ENCODE assay signal across 16 cellular contexts in the genomic region with DNA sequence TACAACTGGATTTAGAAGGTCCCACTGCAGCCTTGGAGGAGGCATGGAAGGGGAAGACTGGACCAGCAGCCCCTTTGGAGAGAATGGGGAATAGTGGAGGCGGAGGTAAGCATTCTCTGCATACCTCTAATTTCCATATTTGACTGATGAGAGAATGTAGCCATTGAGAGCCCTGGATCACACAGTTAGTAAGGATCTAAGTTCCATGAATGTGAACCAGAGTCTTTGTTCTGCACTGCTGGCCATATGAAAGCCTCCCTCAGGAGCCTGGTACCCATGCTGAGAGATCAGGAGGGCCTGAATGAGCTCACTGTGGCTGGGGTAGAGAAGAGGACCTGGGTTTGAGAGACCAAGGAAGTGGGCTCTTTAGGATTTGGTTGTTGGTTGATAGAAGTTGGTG.
A peak's percentile ranks its signal among the peaks of the same experiment; 100 is the strongest.
DNase-seq lines count a peak whose midpoint lies in the region; FAIRE-seq and TF ChIP-seq lines count a peak whose summit lies in the region.
"Had no signal": no experiment of that assay in that cellular context is flagged by ENCODE, and none has a peak within 500 bp of the region (broad histone marks: within the 10 kb centered on the region; RNA-seq: fewer than 3 reads in every experiment).

No MANE protein-coding gene starts in this region.

- H3K4me1 Mint-ChIP-seq in H9 (peaks cover 26 to 29% of the 10 kb centered on the region in 2 experiments), nephron progenitor cell (peaks cover 18% of the 10 kb centered on the region)
- no peaks in the 10 kb centered on the region for H3K4me1 Mint-ChIP-seq in activated T-helper 1 cell treated with anti-CD3 and anti-CD28 coated beads, Interleukin-12 subunit alpha, Interleukin-12 subunit beta, Interleukin-2, Interleukin-4 antibody, amounts not matched to agents 30 ng/mL and 10 ng/mL and 1 ng/mL, durations not matched to agents 14 hours and 24 hours and 36 hours (ENCODE audit: low read depth)
- H3K4me1 Mint-ChIP-seq: CD4-positive, CD25-positive, alpha-beta regulatory T cell had no signal

- peaks cover 7% of the 10 kb centered on the region; the same call in 1 of the 2 replicates for H3K4me1 ChIP-seq in H9 (ENCODE audit: insufficient read depth, low read length)
- peaks cover 4 to 8% (median 6%) of the 10 kb centered on the region in 4 experiments; a peak in 6 of 7 replicates for H3K4me1 ChIP-seq in H1 (replicated peaks in 1 of 4; ENCODE audit: control insufficient read depth in 3 of 4, insufficient read depth in 4 of 4, low read length in 3 of 4)
- peaks cover 3% of the 10 kb centered on the region for H3K4me1 ChIP-seq in iPS-18a (ENCODE audit: control insufficient read depth, low read depth, low read length)
- H3K4me1 ChIP-seq in suprapubic skin, result no peaks in the 10 kb centered on the region
- H3K4me1 ChIP-seq: BLaER1 treated with 17β-estradiol and CSF1 and Interleukin-3, amounts not matched to agents 10 nM and 100 nM; HAP-1 had no signal

- no peaks in the 10 kb centered on the region for H3K23me2 ChIP-seq in H9 (ENCODE audit: insufficient read length, low read depth, low read length, poor library complexity, severe bottlenecking)
- no peaks in the 10 kb centered on the region for H3K23me2 ChIP-seq in H1 (ENCODE audit: low read depth, low read length)

- DNase-seq in H9, result peak; percentile 75
- DNase-seq in H1 (ENCODE audit: low read depth in 1 of 2, low spot score in 2 of 2), result peak in 1 of 2 experiments; percentile 36
- no peak for DNase-seq in nephron progenitor cell
- DNase-seq in suprapubic skin (ENCODE audit: low spot score in 2 of 2), result no peak
- DNase-seq in activated T-helper 1 cell treated with anti-CD3 and anti-CD28 coated beads, Interleukin-12 subunit alpha, Interleukin-12 subunit beta, Interleukin-2, Interleukin-4 antibody, amounts not matched to agents 30 ng/mL and 10 ng/mL and 1 ng/mL, durations not matched to agents 14 hours and 24 hours and 36 hours (ENCODE audit: low spot score), result no peak
- no peak for DNase-seq in NCI-H2029 treated with DMSO at 0.1 percent for 48 hours (lab: John Stamatoyannopoulos, UW)
- DNase-seq: ACHN; CD4-positive, CD25-positive, alpha-beta regulatory T cell; DMS53; GM23248; IMR-90 had no signal

- peaks cover 0 to 17% (median 0%) of the 10 kb centered on the region in 3 experiments; a peak in 5 of 7 replicates for H3K36me3 Mint-ChIP-seq in H9 (ENCODE audit: insufficient read depth in 1 of 3, low read depth in 3 of 3)
- H3K36me3 Mint-ChIP-seq in nephron progenitor cell (ENCODE audit: low read depth), result peaks cover 47% of the 10 kb centered on the region
- H3K36me3 Mint-ChIP-seq in activated T-helper 1 cell treated with anti-CD3 and anti-CD28 coated beads, Interleukin-12 subunit alpha, Interleukin-12 subunit beta, Interleukin-2, Interleukin-4 antibody, amounts not matched to agents 30 ng/mL and 10 ng/mL and 1 ng/mL, durations not matched to agents 14 hours and 24 hours and 36 hours (ENCODE audit: low read depth), result no peaks in the 10 kb centered on the region
- H3K36me3 Mint-ChIP-seq: CD4-positive, CD25-positive, alpha-beta regulatory T cell had no signal

- H3K79me1 ChIP-seq in H9 (ENCODE audit: insufficient read depth, low read depth, low read length, poor library complexity, severe bottlenecking) (no peaks in the 10 kb centered on the region), H1 (ENCODE audit: low read depth, low read length) (no peaks in the 10 kb centered on the region)

- H3K27ac Mint-ChIP-seq in H9 (peak overlapping the region; percentile 70 to 94 (median 72); a peak in 6 of 7 replicates), nephron progenitor cell (peak overlapping the region; percentile 8)
- H3K27ac Mint-ChIP-seq in activated T-helper 1 cell treated with anti-CD3 and anti-CD28 coated beads, Interleukin-12 subunit alpha, Interleukin-12 subunit beta, Interleukin-2, Interleukin-4 antibody, amounts not matched to agents 30 ng/mL and 10 ng/mL and 1 ng/mL, durations not matched to agents 14 hours and 24 hours and 36 hours, result no peak overlapping the region
- H3K27ac Mint-ChIP-seq: CD4-positive, CD25-positive, alpha-beta regulatory T cell had no signal

- CTCF ChIA-PET in H1 (lab: Charles Lee; ENCODE audit: partially characterized antibody), result interaction anchor here (0.7 to 1.5 kb wide), 2 partner anchors 30 to 736 kb away, joined by 3 read pairs; no protein-coding TSS in a partner anchor

- intact Hi-C loops in activated T-helper 1 cell treated with anti-CD3 and anti-CD28 coated beads, Interleukin-12 subunit alpha, Interleukin-12 subunit beta, Interleukin-2, Interleukin-4 antibody, amounts not matched to agents 30 ng/mL and 10 ng/mL and 1 ng/mL, durations not matched to agents 14 hours and 24 hours and 36 hours (cut with micrococcal nuclease), result no loop called here

- FAIRE-seq in H1 (lab: Jason Lieb, UNC), result peak; percentile 97
- FAIRE-seq: GM18507, HTR-8/SVneo had no signal

- H3K27ac ChIP-seq in H9 (ENCODE audit: insufficient read length, low read depth, low read length) (no peak overlapping the region), H1 (ENCODE audit: low read depth, low read length) (no peak overlapping the region), iPS-18a (ENCODE audit: low read length) (no peak overlapping the region), suprapubic skin (no peak overlapping the region)
- H3K27ac ChIP-seq: BLaER1 treated with 17β-estradiol and CSF1 and Interleukin-3, amounts not matched to agents 10 nM and 100 nM; GM23248 had no signal

- H3K14ac ChIP-seq in H9 (ENCODE audit: insufficient read depth, low read length) (no peak overlapping the region), H1 (ENCODE audit: insufficient read length) (no peak overlapping the region)

- H4K8ac ChIP-seq in H9 (replicated peaks; ENCODE audit: insufficient read length, low read depth, low read length), result no peak overlapping the region
- no peak overlapping the region for H4K8ac ChIP-seq in H1 (ENCODE audit: extremely low read depth, insufficient read depth, low read length)

- TF ChIP-seq EP300 in H1 (IDR thresholded peaks at IDR 0.05; ENCODE audit: borderline replicate concordance in 1 of 2, low read depth in 2 of 2, low read length in 2 of 2), result peak in 1 of 2 experiments; percentile 68; a peak in 1 of 3 replicates
- no peak for TF ChIP-seq EP300 in suprapubic skin (IDR thresholded peaks at IDR 0.05)

- no peaks in the 10 kb centered on the region for H3K27me3 ChIP-seq in H9 (ENCODE audit: insufficient read depth, low read length)
- no peaks in the 10 kb centered on the region; a peak in 4 of 7 replicates for H3K27me3 ChIP-seq in H1 (replicated peaks in 1 of 4; ENCODE audit: control insufficient read depth in 3 of 4, extremely low read depth in 1 of 4, insufficient read depth in 3 of 4, low read length in 3 of 4)
- no peaks in the 10 kb centered on the region for H3K27me3 ChIP-seq in iPS-18a (ENCODE audit: control insufficient read depth, insufficient read depth, low read length)
- H3K27me3 ChIP-seq in suprapubic skin, result no peaks in the 10 kb centered on the region
- H3K27me3 ChIP-seq: BLaER1 treated with 17β-estradiol and CSF1 and Interleukin-3, amounts not matched to agents 10 nM and 100 nM had no signal

- H4K91ac ChIP-seq in H9 (ENCODE audit: insufficient read length, low read depth, low read length) (no peak overlapping the region), H1 (replicated peaks; ENCODE audit: insufficient read length, low read length) (no peak overlapping the region)

- H3K23ac ChIP-seq in H9 (ENCODE audit: insufficient read length, low read depth, low read length) (no peak overlapping the region), H1 (ENCODE audit: insufficient read length) (no peak overlapping the region)

- no CpG with 5 or more reads among the region's 1 CpG for WGBS in H9 (ENCODE audit: extremely low coverage, insufficient read length, low lambda C conversion rate)
- WGBS in H1 (ENCODE audit: extremely low coverage in 1 of 2, insufficient coverage in 1 of 2, insufficient read length in 1 of 2, insufficient replicate concordance in 2 of 2, low coverage in 1 of 2, low lambda C conversion rate in 2 of 2, missing lambda C conversion rate in 1 of 2), 2 experiments, result 53% methylated on average over 1 of the region's 1 CpG; no CpG with 5 or more reads in 1 of the 2 experiments
- WGBS in suprapubic skin, result 58% methylated on average over 1 of the region's 1 CpG

- TF ChIP-seq CTCF in H9 (conservative IDR thresholded peaks at IDR 0.05) (no peak), H1 (IDR thresholded peaks at IDR 0.05; ENCODE audit: control extremely low read depth in 1 of 3, insufficient read depth in 1 of 3, low read depth in 1 of 3, low read length in 3 of 3) (no peak), nephron progenitor cell (IDR thresholded peaks at IDR 0.05) (no peak), suprapubic skin (IDR thresholded peaks at IDR 0.05) (no peak)

- H2AFZ ChIP-seq in H9 (ENCODE audit: low read length) (no peak overlapping the region), H1 (ENCODE audit: low read length) (no peak overlapping the region)
- H2AFZ ChIP-seq: GM23248 had no signal

- H3K9ac ChIP-seq in H9 (ENCODE audit: extremely low read depth, insufficient read length, low read length) (no peak overlapping the region), H1 (replicated peaks in 1 of 4; ENCODE audit: extremely low read depth in 1 of 4, low read depth in 3 of 4, low read length in 3 of 4) (no peak overlapping the region), iPS-18a (ENCODE audit: low read length) (no peak overlapping the region)
- H3K9ac ChIP-seq: BLaER1 treated with 17β-estradiol and CSF1 and Interleukin-3, amounts not matched to agents 10 nM and 100 nM; GM23248 had no signal

- H3K4ac ChIP-seq in H9 (ENCODE audit: low read depth, low read length), result no peak overlapping the region
- no peak overlapping the region for H3K4ac ChIP-seq in H1 (replicated peaks; ENCODE audit: insufficient read length, low read depth, low read length)

- no peak overlapping the region for H2AK5ac ChIP-seq in H9 (ENCODE audit: insufficient read length, low read length)
- no peak overlapping the region for H2AK5ac ChIP-seq in H1 (ENCODE audit: low read depth, low read length)

- H3K36me3 ChIP-seq in H1 (ENCODE audit: control insufficient read depth in 2 of 4, insufficient read depth in 4 of 4, low read length in 3 of 4) (no peaks in the 10 kb centered on the region), iPS-18a (ENCODE audit: control insufficient read depth, low read depth, low read length) (no peaks in the 10 kb centered on the region), suprapubic skin (no peaks in the 10 kb centered on the region)
- H3K36me3 ChIP-seq: BLaER1 treated with 17β-estradiol and CSF1 and Interleukin-3, amounts not matched to agents 10 nM and 100 nM; HAP-1 had no signal

- TF ChIP-seq POLR2A in H1 (IDR thresholded peaks at IDR 0.05; ENCODE audit: control extremely low read depth in 1 of 2, low read depth in 2 of 2, low read length in 2 of 2), result no peak
- no peak for TF ChIP-seq POLR2A in suprapubic skin (IDR thresholded peaks at IDR 0.05)

- no peaks in the 10 kb centered on the region for H3K79me2 ChIP-seq in H9 (ENCODE audit: insufficient read depth, low read length)
- H3K79me2 ChIP-seq in H1 (ENCODE audit: control insufficient read depth in 1 of 2, insufficient read depth in 2 of 2, low read length in 2 of 2), result no peaks in the 10 kb centered on the region

- H3K56ac ChIP-seq in H9 (ENCODE audit: insufficient read length, low read depth, low read length) (no peak overlapping the region), H1 (replicated peaks; ENCODE audit: insufficient read length, low read depth, low read length) (no peak overlapping the region)

- H2BK120ac ChIP-seq in H9 (ENCODE audit: low read depth, low read length, poor library complexity, severe bottlenecking) (no peak overlapping the region), H1 (replicated peaks; ENCODE audit: low read depth, low read length) (no peak overlapping the region)

- POLR2A ChIA-PET in H1 (lab: Charles Lee; ENCODE audit: partially characterized antibody), result no interaction called here

- H3K4me3 Mint-ChIP-seq in H9 (peak overlapping the region; percentile 8 to 13; a peak in 4 of 5 replicates), nephron progenitor cell (no peak overlapping the region)
- H3K4me3 Mint-ChIP-seq in activated T-helper 1 cell treated with anti-CD3 and anti-CD28 coated beads, Interleukin-12 subunit alpha, Interleukin-12 subunit beta, Interleukin-2, Interleukin-4 antibody, amounts not matched to agents 30 ng/mL and 10 ng/mL and 1 ng/mL, durations not matched to agents 14 hours and 24 hours and 36 hours, result no peak overlapping the region
- H3K4me3 Mint-ChIP-seq: CD4-positive, CD25-positive, alpha-beta regulatory T cell had no signal

- H4K5ac ChIP-seq in H9 (ENCODE audit: insufficient read length, low read depth, low read length) (no peak overlapping the region), H1 (ENCODE audit: insufficient read length, low read depth, low read length) (no peak overlapping the region)

- H3K27me3 Mint-ChIP-seq in H9 (ENCODE audit: low read depth), result peaks cover 25% of the 10 kb centered on the region
- peaks cover 3% of the 10 kb centered on the region for H3K27me3 Mint-ChIP-seq in nephron progenitor cell (ENCODE audit: low read depth, poor library complexity)
- H3K27me3 Mint-ChIP-seq in activated T-helper 1 cell treated with anti-CD3 and anti-CD28 coated beads, Interleukin-12 subunit alpha, Interleukin-12 subunit beta, Interleukin-2, Interleukin-4 antibody, amounts not matched to agents 30 ng/mL and 10 ng/mL and 1 ng/mL, durations not matched to agents 14 hours and 24 hours and 36 hours (ENCODE audit: insufficient read depth), result no peaks in the 10 kb centered on the region

- H2BK5ac ChIP-seq in H9 (ENCODE audit: insufficient read length, low read length) (no peak overlapping the region), H1 (ENCODE audit: low read depth, low read length) (0 out of 2 replicates have a peak overlapping the region, but pooled peaks have one; percentile 44)

- H3K18ac ChIP-seq in H9 (ENCODE audit: insufficient read length, low read depth, low read length) (no peak overlapping the region), H1 (ENCODE audit: extremely low read depth, low read length) (no peak overlapping the region)

- H3K9me3 Mint-ChIP-seq in H9, result peaks cover 0 to 4% of the 10 kb centered on the region in 2 experiments; a peak in 3 of 5 replicates
- peaks cover 14% of the 10 kb centered on the region for H3K9me3 Mint-ChIP-seq in nephron progenitor cell
- peaks cover 3% of the 10 kb centered on the region for H3K9me3 Mint-ChIP-seq in activated T-helper 1 cell treated with anti-CD3 and anti-CD28 coated beads, Interleukin-12 subunit alpha, Interleukin-12 subunit beta, Interleukin-2, Interleukin-4 antibody, amounts not matched to agents 30 ng/mL and 10 ng/mL and 1 ng/mL, durations not matched to agents 14 hours and 24 hours and 36 hours

- H2BK20ac ChIP-seq in H9 (ENCODE audit: low read depth, low read length, poor library complexity, severe bottlenecking) (no peak overlapping the region), H1 (ENCODE audit: low read length) (no peak overlapping the region)

- H3K4me3 ChIP-seq in H1 (ENCODE audit: extremely low read depth in 1 of 4, insufficient read depth in 2 of 4, low read depth in 3 of 4, low read length in 4 of 4) (peak overlapping the region in 1 of 4 experiments; percentile 25; a peak in 1 of 8 replicates), iPS-18a (ENCODE audit: low read length) (peak overlapping the region; percentile 36), suprapubic skin (no peak overlapping the region)
- H3K4me3 ChIP-seq: BLaER1 treated with 17β-estradiol and CSF1 and Interleukin-3, amounts not matched to agents 10 nM and 100 nM; GM23248; HAP-1 had no signal

- H3T11ph ChIP-seq in H9 (ENCODE audit: low read length), result no peak overlapping the region

- TF ChIP-seq RAD21 in H1 (IDR thresholded peaks at IDR 0.05 in 1 of 2, conservative IDR thresholded peaks at IDR 0.05 in 1 of 2; ENCODE audit: low read depth in 2 of 2, low read length in 2 of 2), result no peak

- H2BK15ac ChIP-seq in H9 (ENCODE audit: low read depth, low read length) (no peak overlapping the region), H1 (ENCODE audit: low read length) (no peak overlapping the region)

- H3K4me2 ChIP-seq in H9 (ENCODE audit: insufficient read depth, insufficient read length, low read length) (peak overlapping the region; percentile 12), H1 (ENCODE audit: insufficient read depth in 1 of 2, low read depth in 2 of 2, low read length in 2 of 2) (peak overlapping the region; percentile 52 to 56)
- H3K4me2 ChIP-seq: BLaER1 treated with 17β-estradiol and CSF1 and Interleukin-3, amounts not matched to agents 10 nM and 100 nM had no signal

- H2BK12ac ChIP-seq in H9 (ENCODE audit: insufficient read length, low read depth, low read length) (no peak overlapping the region), H1 (ENCODE audit: low read depth, low read length) (peak overlapping the region; percentile 68; the same call in 1 of the 2 replicates)

- H3K9me3 ChIP-seq in H9 (ENCODE audit: control insufficient read depth, low read depth, low read length), result no peaks in the 10 kb centered on the region
- peaks cover 0 to 2% of the 10 kb centered on the region in 2 experiments; a peak in 2 of 4 replicates for H3K9me3 ChIP-seq in H1 (ENCODE audit: insufficient read depth in 2 of 2, low read depth in 1 of 2, low read length in 1 of 2)
- peaks cover 11% of the 10 kb centered on the region for H3K9me3 ChIP-seq in iPS-18a (ENCODE audit: control insufficient read depth, low read depth, low read length)
- H3K9me3 ChIP-seq in suprapubic skin, result no peaks in the 10 kb centered on the region
- H3K9me3 ChIP-seq: HAP-1 had no signal

- H4K20me1 ChIP-seq in H9 (ENCODE audit: control insufficient read depth, insufficient read depth, insufficient read length), result no peaks in the 10 kb centered on the region
- H4K20me1 ChIP-seq in H1 (replicated peaks in 1 of 2; ENCODE audit: control insufficient read depth in 1 of 2, insufficient read depth in 2 of 2, low read length in 2 of 2), result no peaks in the 10 kb centered on the region
- H4K20me1 ChIP-seq: BLaER1 treated with 17β-estradiol and CSF1 and Interleukin-3, amounts not matched to agents 10 nM and 100 nM had no signal

Comparison
In these comparisons a context has a peak if more than half of its experiments do, and no peak if none do; other contexts are left out.
1. H3K4me3 Mint-ChIP-seq: peak in H9 (2 of 2); none in nephron progenitor cell (single experiment) and activated T-helper 1 cell treated with anti-CD3 and anti-CD28 coated beads, Interleukin-12 subunit alpha, Interleukin-12 subunit beta, Interleukin-2, Interleukin-4 antibody, amounts not matched to agents 30 ng/mL and 10 ng/mL and 1 ng/mL, durations not matched to agents 14 hours and 24 hours and 36 hours (single experiment).